ENCODE assay signal across 1 cellular context in the genomic region with DNA sequence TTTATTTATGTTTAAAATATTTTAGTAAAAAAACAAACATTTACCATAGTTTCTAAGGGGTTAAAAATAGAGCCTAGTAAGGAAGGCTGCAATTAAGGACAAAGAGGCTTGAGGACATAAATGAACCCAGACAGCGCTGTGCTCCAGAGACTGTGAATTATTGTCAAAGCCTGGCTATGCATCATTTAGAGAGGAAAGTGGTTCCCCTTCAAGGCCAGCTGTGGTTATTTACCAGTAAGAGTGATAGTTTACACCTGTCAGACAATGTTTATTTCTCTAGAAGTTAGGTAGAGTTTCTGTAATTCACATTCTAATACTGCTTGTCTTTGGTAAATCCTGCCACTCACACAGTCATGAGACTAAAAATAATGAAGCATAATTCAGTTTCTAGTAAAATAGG.
A peak's percentile ranks its signal among the peaks of the same experiment; 100 is the strongest.
TF ChIP-seq lines count a peak whose summit lies in the region.

No MANE protein-coding gene starts in this region.

TF ChIP-seq in GM12878, 131 proteins besides CTCF, POLR2A, EP300 and RAD21 (continued from another document):
- TF ChIP-seq, protein P1, sequence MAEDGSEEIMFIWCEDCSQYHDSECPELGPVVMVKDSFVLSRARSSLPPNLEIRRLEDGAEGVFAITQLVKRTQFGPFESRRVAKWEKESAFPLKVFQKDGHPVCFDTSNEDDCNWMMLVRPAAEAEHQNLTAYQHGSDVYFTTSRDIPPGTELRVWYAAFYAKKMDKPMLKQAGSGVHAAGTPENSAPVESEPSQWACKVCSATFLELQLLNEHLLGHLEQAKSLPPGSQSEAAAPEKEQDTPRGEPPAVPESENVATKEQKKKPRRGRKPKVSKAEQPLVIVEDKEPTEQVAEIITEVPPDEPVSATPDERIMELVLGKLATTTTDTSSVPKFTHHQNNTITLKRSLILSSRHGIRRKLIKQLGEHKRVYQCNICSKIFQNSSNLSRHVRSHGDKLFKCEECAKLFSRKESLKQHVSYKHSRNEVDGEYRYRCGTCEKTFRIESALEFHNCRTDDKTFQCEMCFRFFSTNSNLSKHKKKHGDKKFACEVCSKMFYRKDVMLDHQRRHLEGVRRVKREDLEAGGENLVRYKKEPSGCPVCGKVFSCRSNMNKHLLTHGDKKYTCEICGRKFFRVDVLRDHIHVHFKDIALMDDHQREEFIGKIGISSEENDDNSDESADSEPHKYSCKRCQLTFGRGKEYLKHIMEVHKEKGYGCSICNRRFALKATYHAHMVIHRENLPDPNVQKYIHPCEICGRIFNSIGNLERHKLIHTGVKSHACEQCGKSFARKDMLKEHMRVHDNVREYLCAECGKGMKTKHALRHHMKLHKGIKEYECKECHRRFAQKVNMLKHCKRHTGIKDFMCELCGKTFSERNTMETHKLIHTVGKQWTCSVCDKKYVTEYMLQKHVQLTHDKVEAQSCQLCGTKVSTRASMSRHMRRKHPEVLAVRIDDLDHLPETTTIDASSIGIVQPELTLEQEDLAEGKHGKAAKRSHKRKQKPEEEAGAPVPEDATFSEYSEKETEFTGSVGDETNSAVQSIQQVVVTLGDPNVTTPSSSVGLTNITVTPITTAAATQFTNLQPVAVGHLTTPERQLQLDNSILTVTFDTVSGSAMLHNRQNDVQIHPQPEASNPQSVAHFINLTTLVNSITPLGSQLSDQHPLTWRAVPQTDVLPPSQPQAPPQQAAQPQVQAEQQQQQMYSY (CRISPR knock-in tag; IDR thresholded peaks at IDR 0.05): no peak
- TF ChIP-seq MTA3 (IDR thresholded peaks at IDR 0.05; ENCODE audit: borderline replicate concordance, low read length) (no peak), ZNF622 (IDR thresholded peaks at IDR 0.05) (no peak), ZNF217 (IDR thresholded peaks at IDR 0.05) (no peak), MXI1 (IDR thresholded peaks at IDR 0.05; ENCODE audit: low read depth, low read length) (no peak), IKZF1 (conservative IDR thresholded peaks at IDR 0.05) (no peak), HDAC2 (IDR thresholded peaks at IDR 0.05) (no peak), ZNF274 (IDR thresholded peaks at IDR 0.05; ENCODE audit: insufficient read depth, insufficient read length) (no peak), POLR2AphosphoS2 (IDR thresholded peaks at IDR 0.05; ENCODE audit: low read depth, low read length) (no peak), RB1 (IDR thresholded peaks at IDR 0.05; ENCODE audit: borderline replicate concordance) (no peak), CBX5 (IDR thresholded peaks at IDR 0.05; ENCODE audit: low read depth) (no peak), SIX5 (IDR thresholded peaks at IDR 0.05; ENCODE audit: low read depth, low read length, severe bottlenecking) (no peak), ZZZ3 (IDR thresholded peaks at IDR 0.05; ENCODE audit: control insufficient read depth, insufficient read length, low read depth) (no peak), CHD4 (IDR thresholded peaks at IDR 0.05) (no peak), MEF2B (IDR thresholded peaks at IDR 0.05; ENCODE audit: partially characterized antibody, poor library complexity, severe bottlenecking) (peak; percentile 16), ESRRA (IDR thresholded peaks at IDR 0.05; ENCODE audit: low read length) (no peak), CREB1 (IDR thresholded peaks at IDR 0.05; ENCODE audit: low read depth) (no peak), MEF2A (IDR thresholded peaks at IDR 0.05; ENCODE audit: insufficient read depth, low read depth, low read length) (peak; percentile 52; the same call in 1 of the 2 replicates), RELA (IDR thresholded peaks at IDR 0.05; ENCODE audit: borderline replicate concordance, partially characterized antibody) (no peak), HDAC6 (IDR thresholded peaks at IDR 0.05; ENCODE audit: unreplicated experiment) (no peak), TCF7 (IDR thresholded peaks at IDR 0.05; ENCODE audit: borderline replicate concordance) (no peak; the same call in none of the 2 replicates), MYC (IDR thresholded peaks at IDR 0.05; ENCODE audit: insufficient read depth, insufficient read length, insufficient replicate concordance, low read length, severe bottlenecking) (no peak), CREM (IDR thresholded peaks at IDR 0.05; ENCODE audit: low read depth) (peak; percentile 74), DPF2 (IDR thresholded peaks at IDR 0.05) (peak; percentile 42; the same call in 1 of the 2 replicates)
- TF ChIP-seq, protein P2, sequence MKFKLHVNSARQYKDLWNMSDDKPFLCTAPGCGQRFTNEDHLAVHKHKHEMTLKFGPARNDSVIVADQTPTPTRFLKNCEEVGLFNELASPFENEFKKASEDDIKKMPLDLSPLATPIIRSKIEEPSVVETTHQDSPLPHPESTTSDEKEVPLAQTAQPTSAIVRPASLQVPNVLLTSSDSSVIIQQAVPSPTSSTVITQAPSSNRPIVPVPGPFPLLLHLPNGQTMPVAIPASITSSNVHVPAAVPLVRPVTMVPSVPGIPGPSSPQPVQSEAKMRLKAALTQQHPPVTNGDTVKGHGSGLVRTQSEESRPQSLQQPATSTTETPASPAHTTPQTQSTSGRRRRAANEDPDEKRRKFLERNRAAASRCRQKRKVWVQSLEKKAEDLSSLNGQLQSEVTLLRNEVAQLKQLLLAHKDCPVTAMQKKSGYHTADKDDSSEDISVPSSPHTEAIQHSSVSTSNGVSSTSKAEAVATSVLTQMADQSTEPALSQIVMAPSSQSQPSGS (IDR thresholded peaks at IDR 0.05; ENCODE audit: low read length): peak; percentile 77
- TF ChIP-seq, protein P3, sequence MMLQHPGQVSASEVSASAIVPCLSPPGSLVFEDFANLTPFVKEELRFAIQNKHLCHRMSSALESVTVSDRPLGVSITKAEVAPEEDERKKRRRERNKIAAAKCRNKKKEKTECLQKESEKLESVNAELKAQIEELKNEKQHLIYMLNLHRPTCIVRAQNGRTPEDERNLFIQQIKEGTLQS (IDR thresholded peaks at IDR 0.05; ENCODE audit: borderline replicate concordance, extremely low read depth, low read depth, low read length): no peak
- TF ChIP-seq, protein P4, sequence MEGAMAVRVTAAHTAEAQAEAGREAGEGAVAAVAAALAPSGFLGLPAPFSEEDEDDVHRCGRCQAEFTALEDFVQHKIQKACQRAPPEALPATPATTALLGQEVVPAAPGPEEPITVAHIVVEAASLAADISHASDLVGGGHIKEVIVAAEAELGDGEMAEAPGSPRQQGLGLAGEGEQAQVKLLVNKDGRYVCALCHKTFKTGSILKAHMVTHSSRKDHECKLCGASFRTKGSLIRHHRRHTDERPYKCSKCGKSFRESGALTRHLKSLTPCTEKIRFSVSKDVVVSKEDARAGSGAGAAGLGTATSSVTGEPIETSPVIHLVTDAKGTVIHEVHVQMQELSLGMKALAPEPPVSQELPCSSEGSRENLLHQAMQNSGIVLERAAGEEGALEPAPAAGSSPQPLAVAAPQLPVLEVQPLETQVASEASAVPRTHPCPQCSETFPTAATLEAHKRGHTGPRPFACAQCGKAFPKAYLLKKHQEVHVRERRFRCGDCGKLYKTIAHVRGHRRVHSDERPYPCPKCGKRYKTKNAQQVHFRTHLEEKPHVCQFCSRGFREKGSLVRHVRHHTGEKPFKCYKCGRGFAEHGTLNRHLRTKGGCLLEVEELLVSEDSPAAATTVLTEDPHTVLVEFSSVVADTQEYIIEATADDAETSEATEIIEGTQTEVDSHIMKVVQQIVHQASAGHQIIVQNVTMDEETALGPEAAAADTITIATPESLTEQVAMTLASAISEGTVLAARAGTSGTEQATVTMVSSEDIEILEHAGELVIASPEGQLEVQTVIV (IDR thresholded peaks at IDR 0.05; ENCODE audit: borderline replicate concordance, partially characterized antibody): no peak
- TF ChIP-seq, protein P5, sequence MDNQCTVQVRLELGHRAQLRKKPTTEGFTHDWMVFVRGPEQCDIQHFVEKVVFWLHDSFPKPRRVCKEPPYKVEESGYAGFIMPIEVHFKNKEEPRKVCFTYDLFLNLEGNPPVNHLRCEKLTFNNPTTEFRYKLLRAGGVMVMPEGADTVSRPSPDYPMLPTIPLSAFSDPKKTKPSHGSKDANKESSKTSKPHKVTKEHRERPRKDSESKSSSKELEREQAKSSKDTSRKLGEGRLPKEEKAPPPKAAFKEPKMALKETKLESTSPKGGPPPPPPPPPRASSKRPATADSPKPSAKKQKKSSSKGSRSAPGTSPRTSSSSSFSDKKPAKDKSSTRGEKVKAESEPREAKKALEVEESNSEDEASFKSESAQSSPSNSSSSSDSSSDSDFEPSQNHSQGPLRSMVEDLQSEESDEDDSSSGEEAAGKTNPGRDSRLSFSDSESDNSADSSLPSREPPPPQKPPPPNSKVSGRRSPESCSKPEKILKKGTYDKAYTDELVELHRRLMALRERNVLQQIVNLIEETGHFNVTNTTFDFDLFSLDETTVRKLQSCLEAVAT (IDR thresholded peaks at IDR 0.05): no peak
